10 cellular contexts compared by ENCODE assay signal in the genomic region with DNA sequence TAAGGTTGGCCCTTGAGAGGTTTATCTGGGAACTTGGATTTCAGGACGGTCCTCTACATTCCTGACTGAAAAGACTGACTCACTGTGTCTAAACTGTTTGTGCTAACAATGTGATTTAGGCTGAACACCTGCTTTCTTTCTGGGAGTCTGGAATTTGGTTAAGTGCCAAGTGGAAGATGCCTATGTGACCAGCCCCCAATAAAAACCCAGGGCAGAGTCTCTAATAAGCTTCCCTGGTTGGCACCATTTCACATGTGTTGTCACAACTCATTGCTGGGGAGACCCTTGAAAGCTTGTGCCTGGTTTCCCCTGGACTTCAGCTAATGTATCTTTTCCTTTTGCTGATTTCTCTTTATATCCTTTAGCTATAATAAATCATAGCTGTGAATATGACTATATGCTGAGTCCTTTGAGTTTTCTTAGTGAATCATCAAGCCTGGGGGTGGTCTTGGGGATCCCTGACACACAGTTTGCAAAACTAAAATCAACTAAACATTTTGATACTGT. TPM values are rescaled to one million over a fixed set of nuclear protein-coding genes. Genes with fewer than 3 reads are reported as not detected.
DNase-seq lines count a peak whose midpoint lies in the region; ATAC-seq lines count a peak whose summit lies in the region.
"Had no signal": no experiment of that assay in that cellular context is flagged by ENCODE, and none has a peak within 500 bp of the region (broad histone marks: within the 10 kb centered on the region; RNA-seq: fewer than 3 reads in every experiment).

No MANE protein-coding gene starts in this region.

- no peak overlapping the region for H3K56ac ChIP-seq in mesendoderm (ENCODE audit: low read length)

- no peak overlapping the region for H3K4me3 ChIP-seq in mesendoderm (ENCODE audit: low read length)

- H3K4me2 ChIP-seq in mesendoderm (ENCODE audit: low read length) = no peak overlapping the region

- no peak overlapping the region for H3K18ac ChIP-seq in mesendoderm (ENCODE audit: low read length)

- no peak overlapping the region for H3K27ac ChIP-seq in mesendoderm (ENCODE audit: low read depth, low read length)

- no peak overlapping the region for H3K9ac ChIP-seq in mesendoderm (ENCODE audit: low read length)

- no peak overlapping the region for H2BK15ac ChIP-seq in mesendoderm (replicated peaks; ENCODE audit: low read depth)

- no peak overlapping the region for H4K5ac ChIP-seq in mesendoderm (ENCODE audit: low read length)

- H4K8ac ChIP-seq in mesendoderm (ENCODE audit: low read depth, low read length) = no peak overlapping the region

- H3K4ac ChIP-seq in mesendoderm (ENCODE audit: low read depth, low read length) = no peak overlapping the region

- H3K36me3 ChIP-seq in mesendoderm (ENCODE audit: control insufficient read depth, insufficient read depth, low read length) = no peaks in the 10 kb centered on the region

- no peak overlapping the region for H2BK5ac ChIP-seq in mesendoderm (ENCODE audit: low read length)

- ATAC-seq in GM18868 (IDR thresholded peaks at IDR 0.05; ENCODE audit: unreplicated experiment) = no peak
- no peak for ATAC-seq in HG03280 (IDR thresholded peaks at IDR 0.05; ENCODE audit: unreplicated experiment)

- no peaks in the 10 kb centered on the region for H3K79me2 ChIP-seq in mesendoderm (ENCODE audit: control insufficient read depth, insufficient read depth, low read length)

- no peaks in the 10 kb centered on the region for H3K79me1 ChIP-seq in mesendoderm (ENCODE audit: low read length)

- WGBS in mesendoderm (ENCODE audit: extremely low coverage, insufficient coverage, low lambda C conversion rate) = no CpG with 5 or more reads among the region's 1 CpG

- H3K27me3 ChIP-seq in mesendoderm (ENCODE audit: insufficient read depth, low read length, poor library complexity) = no peaks in the 10 kb centered on the region

- no peak overlapping the region for H2BK120ac ChIP-seq in mesendoderm (ENCODE audit: low read depth, low read length)

- DNase-seq in AG08395 (ENCODE audit: low spot score) (peak; percentile 20), HK-2 (ENCODE audit: unreplicated experiment) (peak; percentile 16), SHP77 treated with DMSO at 0.1 percent for 48 hours (lab: John Stamatoyannopoulos, UW) (peak; percentile 27), hepatic stellate cell (ENCODE audit: low spot score) (peak; percentile 8), mesendoderm (no peak)
- DNase-seq in activated CD8-positive, alpha-beta memory T cell treated with anti-CD3 and anti-CD28 coated beads for 24 hours = no peak
- DNase-seq: erythroblast, SIG-M5 had no signal

- H3K23ac ChIP-seq in mesendoderm (ENCODE audit: low read length) = no peak overlapping the region

- no peak overlapping the region for H2AK5ac ChIP-seq in mesendoderm (ENCODE audit: low read length)

- H3K4me1 ChIP-seq in mesendoderm (ENCODE audit: control insufficient read depth, low read depth, low read length) = no peaks in the 10 kb centered on the region

RNA-seq across cellular contexts. Expression of a gene that starts 55.1 kb away (rescaled TPM):
- not detected for polyA plus RNA-seq in mesendoderm (2013, experiment 1 of 2)
- 0.01 TPM for polyA plus RNA-seq in mesendoderm (2013, experiment 2 of 2)

Comparison
In these comparisons a context has a peak if more than half of its experiments do, and no peak if none do; other contexts are left out.
1. DNase-seq: peak in AG08395 (single experiment), HK-2 (single experiment), SHP77 treated with DMSO at 0.1 percent for 48 hours (single experiment) and hepatic stellate cell (single experiment); none in activated CD8-positive, alpha-beta memory T cell treated with anti-CD3 and anti-CD28 coated beads for 24 hours (single experiment) and mesendoderm (single experiment).